Comparison of ENCODE assay signal across 8 cellular contexts in genomic region chr5:125485003-125485641, GRCh38.
A peak's percentile ranks its signal among the peaks of the same experiment; 100 is the strongest.
DNase-seq lines count a peak whose midpoint lies in the region; ATAC-seq and TF ChIP-seq lines count a peak whose summit lies in the region.

No MANE protein-coding gene starts in this region.

- POLR2A ChIA-PET in Panc1 (lab: Charles Lee), result interaction anchor here (0.5 to 0.8 kb wide), 2 partner anchors 56 to 90 kb away, joined by 3 read pairs; no protein-coding TSS in a partner anchor
- POLR2A ChIA-PET in activated CD8-positive, alpha-beta T cell treated with anti-CD3 and anti-CD28 coated beads for 36 hours (lab: Charles Lee), result no interaction called here

- BruUV-seq in Panc1 (replicated peaks; lab: Mats Ljungman, UMichigan), result no TSS peak

- TF ChIP-seq CTCF in AG09309 (IDR thresholded peaks at IDR 0.05; ENCODE audit: control insufficient read depth, insufficient read depth, low read depth, low read length, missing control alignments), result no peak
- TF ChIP-seq CTCF in Panc1 (IDR thresholded peaks at IDR 0.05), result no peak
- TF ChIP-seq CTCF in GM10266 (IDR thresholded peaks at IDR 0.05; ENCODE audit: control insufficient read depth, insufficient read depth, low read depth, missing control alignments), result no peak
- TF ChIP-seq CTCF in activated CD8-positive, alpha-beta T cell treated with anti-CD3 and anti-CD28 coated beads for 36 hours (IDR thresholded peaks at IDR 0.05), result no peak

- no peaks in the 10 kb centered on the region for H3K9me3 ChIP-seq in HUES6 (ENCODE audit: control insufficient read depth, insufficient read depth, low read depth, low read length)
- peaks cover 18% of the 10 kb centered on the region; the same call in 1 of the 2 replicates for H3K9me3 ChIP-seq in Panc1 (ENCODE audit: control insufficient read depth, insufficient read depth, low read depth, low read length)
- no peaks in the 10 kb centered on the region for H3K9me3 ChIP-seq in esophagus (ENCODE audit: control insufficient read depth in 2 of 2, insufficient read depth in 1 of 2, low read depth in 1 of 2, low read length in 1 of 2)

- ATAC-seq in Panc1 (peak; percentile 96), naive B cell (ENCODE audit: low read depth in 2 of 2) (peak; percentile 14 to 68)
- no peak for ATAC-seq in activated CD8-positive, alpha-beta T cell treated with anti-CD3 and anti-CD28 coated beads for 36 hours

- H3K27me3 ChIP-seq in HUES6 (ENCODE audit: control insufficient read depth, insufficient read depth, low read length) (no peaks in the 10 kb centered on the region), Panc1 (ENCODE audit: control insufficient read depth, insufficient read depth, low read length) (no peaks in the 10 kb centered on the region), esophagus (ENCODE audit: control insufficient read depth in 1 of 2, insufficient read depth in 2 of 2, low read length in 2 of 2) (no peaks in the 10 kb centered on the region)

- H3K36me3 Mint-ChIP-seq in naive B cell, result no peaks in the 10 kb centered on the region
- no peaks in the 10 kb centered on the region for H3K36me3 Mint-ChIP-seq in activated CD8-positive, alpha-beta T cell treated with anti-CD3 and anti-CD28 coated beads for 36 hours (ENCODE audit: low read depth)

- intact Hi-C loops in Panc1 (cut with micrococcal nuclease; ENCODE audit: unreplicated experiment), result loop anchor here (1.0 to 10.0 kb wide), 4 partner anchors 75 to 740 kb away; partner anchors contain the start of gene ZNF608
- intact Hi-C loops in activated CD8-positive, alpha-beta T cell treated with anti-CD3 and anti-CD28 coated beads for 36 hours (cut with micrococcal nuclease), result no loop called here

- H3K27ac ChIP-seq in HUES6 (ENCODE audit: low read depth, low read length), result peak overlapping the region; percentile 48; the same call in 1 of the 2 replicates
- H3K27ac ChIP-seq in Panc1 (ENCODE audit: low read length), result peak overlapping the region; percentile 100
- H3K27ac ChIP-seq in esophagus (ENCODE audit: low read depth in 2 of 2, low read length in 1 of 2), result peak overlapping the region; percentile 87 to 92

- H3K9me3 Mint-ChIP-seq in naive B cell, result peaks cover 0 to 9% (median 7%) of the 10 kb centered on the region in 7 donors
- H3K9me3 Mint-ChIP-seq in activated CD8-positive, alpha-beta T cell treated with anti-CD3 and anti-CD28 coated beads for 36 hours, result no peaks in the 10 kb centered on the region

- H3K36me3 ChIP-seq in HUES6 (ENCODE audit: control insufficient read depth, insufficient read depth, low read length) (no peaks in the 10 kb centered on the region), Panc1 (ENCODE audit: control insufficient read depth, insufficient read depth, low read length) (no peaks in the 10 kb centered on the region; the same call in 1 of the 2 replicates), esophagus (ENCODE audit: control insufficient read depth in 2 of 2, insufficient read depth in 2 of 2, low read length in 1 of 2) (no peaks in the 10 kb centered on the region)

- peak overlapping the region in 3 of 8 donors; percentile 2 to 29 (median 2) for H3K4me3 Mint-ChIP-seq in naive B cell
- no peak overlapping the region for H3K4me3 Mint-ChIP-seq in activated CD8-positive, alpha-beta T cell treated with anti-CD3 and anti-CD28 coated beads for 36 hours

- H3K4me1 Mint-ChIP-seq in naive B cell, result peaks cover 7 to 13% (median 7%) of the 10 kb centered on the region in 3 donors
- no peaks in the 10 kb centered on the region for H3K4me1 Mint-ChIP-seq in activated CD8-positive, alpha-beta T cell treated with anti-CD3 and anti-CD28 coated beads for 36 hours (ENCODE audit: low read depth)

- H3K4me3 ChIP-seq in AG09309 (ENCODE audit: control insufficient read depth, low read depth, low read length), result no peak overlapping the region
- no peak overlapping the region for H3K4me3 ChIP-seq in HUES6 (ENCODE audit: low read depth, low read length)
- peak overlapping the region; percentile 18 to 41; a peak in 3 of 4 replicates for H3K4me3 ChIP-seq in Panc1 (ENCODE audit: low read depth in 2 of 2, low read length in 2 of 2)
- H3K4me3 ChIP-seq in esophagus (ENCODE audit: low read depth in 1 of 2, low read length in 2 of 2), result peak overlapping the region in 1 of 2 donors; percentile 5

- H3K27ac Mint-ChIP-seq in naive B cell, result no peak overlapping the region
- H3K27ac Mint-ChIP-seq in activated CD8-positive, alpha-beta T cell treated with anti-CD3 and anti-CD28 coated beads for 36 hours, result no peak overlapping the region

- in situ Hi-C loops in Panc1 (cut with HindIII; ENCODE audit: low pct_unique_long_range_greater_than_20kb, low sequenced_read_pairs), result no loop called here

- H3K4me1 ChIP-seq in HUES6 (ENCODE audit: control insufficient read depth, insufficient read depth, low read length), result peaks cover 35% of the 10 kb centered on the region
- peaks cover 39% of the 10 kb centered on the region for H3K4me1 ChIP-seq in Panc1 (ENCODE audit: control insufficient read depth, insufficient read depth, low read length)
- peaks cover 0 to 3% of the 10 kb centered on the region in 2 donors for H3K4me1 ChIP-seq in esophagus (ENCODE audit: control insufficient read depth in 2 of 2, insufficient read depth in 2 of 2, low read length in 1 of 2)

- H3K9ac ChIP-seq in HUES6 (ENCODE audit: low read length), result peak overlapping the region; percentile 18

- H3K27me3 Mint-ChIP-seq in naive B cell, result peaks cover 0 to 8% (median 5%) of the 10 kb centered on the region in 3 donors
- H3K27me3 Mint-ChIP-seq in activated CD8-positive, alpha-beta T cell treated with anti-CD3 and anti-CD28 coated beads for 36 hours, result no peaks in the 10 kb centered on the region

- 10 to 17% methylated on average over 5 of the region's 5 CpGs for WGBS in esophagus, 2 donors

- CTCF ChIA-PET in Panc1 (lab: Charles Lee), result no interaction called here
- CTCF ChIA-PET in activated CD8-positive, alpha-beta T cell treated with anti-CD3 and anti-CD28 coated beads for 36 hours (lab: Charles Lee), result no interaction called here

- DNase-seq in AG09309 (ENCODE audit: low read depth), result peak; percentile 99
- DNase-seq in Panc1 (ENCODE audit: low read depth, low spot score), result peak; percentile 90
- DNase-seq in naive B cell, result no peak
- DNase-seq in GM10266 (ENCODE audit: extremely low spot score), result no peak
- no peak for DNase-seq in activated naive CD4-positive, alpha-beta T cell (lab: John Stamatoyannopoulos, UW)
- DNase-seq in activated CD8-positive, alpha-beta T cell treated with anti-CD3 and anti-CD28 coated beads for 36 hours, result no peak

Comparison
In these comparisons a context has a peak if more than half of its experiments do, and no peak if none do; other contexts are left out.
1. DNase-seq: peak in AG09309 (single experiment) and Panc1 (single experiment); none in naive B cell (single experiment), GM10266 (single experiment), activated naive CD4-positive, alpha-beta T cell (0 of 4) and activated CD8-positive, alpha-beta T cell treated with anti-CD3 and anti-CD28 coated beads for 36 hours (single experiment).
2. H3K4me3 ChIP-seq: peak in Panc1 (2 of 2); none in AG09309 (single experiment) and HUES6 (single experiment).
3. H3K27ac ChIP-seq: peak in every context shown above with its lines; median percentile 100 in Panc1; 90 in esophagus; 48 in HUES6.